25 cellular contexts compared by ENCODE assay signal in the genomic region with DNA sequence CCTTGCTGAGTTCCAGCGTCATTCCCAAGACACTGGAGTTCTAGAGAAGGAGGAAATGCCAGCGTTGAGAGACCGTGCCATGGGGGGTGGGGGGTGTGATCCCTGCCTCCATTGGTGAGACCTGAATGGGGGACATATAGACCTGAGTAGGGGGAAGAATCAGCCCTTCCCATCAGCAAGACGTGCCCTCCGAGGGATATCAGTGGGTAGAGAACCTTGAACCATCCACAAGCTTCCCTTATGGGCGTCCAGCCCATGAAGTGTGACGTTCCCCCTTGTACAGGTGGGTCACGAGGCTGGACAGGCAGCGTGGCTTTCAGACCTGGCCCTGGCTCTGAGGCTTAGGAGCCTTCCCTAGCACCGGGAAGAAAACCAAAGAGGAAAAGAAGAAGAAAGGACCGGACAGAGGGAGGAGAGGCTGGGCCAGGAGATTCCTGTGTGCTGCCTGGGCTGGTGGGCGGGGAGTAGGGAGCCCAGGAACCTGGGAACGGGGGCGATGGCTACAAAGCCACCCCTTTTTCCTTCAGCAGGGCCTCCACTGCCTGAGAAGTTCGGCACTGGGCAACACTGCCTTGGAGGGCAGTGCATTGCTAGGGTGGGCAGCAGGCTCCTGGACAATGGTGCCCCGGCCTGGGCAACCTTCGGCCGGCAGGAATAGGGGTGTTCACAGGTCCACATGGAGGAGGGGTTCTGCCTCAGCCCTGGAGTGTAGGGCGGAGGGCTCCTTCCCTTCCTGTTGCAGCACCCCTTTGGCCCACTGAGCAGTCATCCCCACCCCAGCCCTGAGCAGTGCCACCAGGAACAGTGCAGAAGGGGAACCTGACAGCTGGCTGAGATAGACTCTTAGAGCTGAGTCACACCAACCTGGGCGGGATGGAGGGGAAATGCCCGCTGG. TPM values are rescaled to one million over a fixed set of nuclear protein-coding genes. Genes with fewer than 3 reads are reported as not detected.
DNase-seq lines count a peak whose midpoint lies in the region; ATAC-seq, FAIRE-seq and TF ChIP-seq lines count a peak whose summit lies in the region.
"Had no signal": no experiment of that assay in that cellular context is flagged by ENCODE, and none has a peak within 500 bp of the region (broad histone marks: within the 10 kb centered on the region; RNA-seq: fewer than 3 reads in every experiment).

No MANE protein-coding gene starts in this region.

- no peak for DNase-seq in A549 (ENCODE audit: low read depth in 1 of 2, low spot score in 1 of 2)
- peak; percentile 40 for DNase-seq in H7
- DNase-seq in coronary artery (ENCODE audit: low spot score) = peak; percentile 56
- peak; percentile 40 for DNase-seq in osteocyte (ENCODE audit: extremely low spot score, unreplicated experiment)
- DNase-seq in medulla oblongata (ENCODE audit: extremely low spot score) = no peak
- no peak for DNase-seq in putamen (ENCODE audit: low spot score)
- DNase-seq: activated CD4-positive, alpha-beta T cell treated with anti-CD3 and anti-CD28 coated beads for 36 hours; activated naive CD4-positive, alpha-beta T cell treated with Interleukin-2 at 50 U/mL for 16 hours; activated T-cell treated with anti-CD3 and anti-CD28 coated beads, Interleukin-2, amount 50 U/mL, for 48 hours; amygdala; C1 segment of cervical spinal cord; effector CD8-positive, alpha-beta T cell; kidney; mucosa of descending colon; NCI-H146; NCI-H526 treated with DMSO at 0.1 percent for 48 hours; SHP77; stimulated activated naive CD8-positive, alpha-beta T cell treated with anti-CD3 and anti-CD28 coated beads, Interleukin-15, Interleukin-2, amounts not matched to agents 100 U/mL and 50 U/mL, for 24 hours had no signal

- no peaks in the 10 kb centered on the region for H3K9me3 ChIP-seq in A549
- H3K9me3 ChIP-seq: breast epithelium, mucosa of descending colon, prostate gland had no signal

- TF ChIP-seq EP300 in A549 (IDR thresholded peaks at IDR 0.05) = no peak

- H3K27me3 Mint-ChIP-seq in osteocyte (ENCODE audit: unreplicated experiment) = peaks cover 8% of the 10 kb centered on the region
- peaks cover 18% of the 10 kb centered on the region for H3K27me3 Mint-ChIP-seq in activated T-helper 17 cell treated with anti-CD3 and anti-CD28 coated beads, Interleukin-2, amount 50 U/mL, for 72 hours

- no peak overlapping the region for H3K27ac Mint-ChIP-seq in osteocyte (ENCODE audit: unreplicated experiment)
- no peak overlapping the region for H3K27ac Mint-ChIP-seq in activated T-helper 17 cell treated with anti-CD3 and anti-CD28 coated beads, Interleukin-2, amount 50 U/mL, for 72 hours
- H3K27ac Mint-ChIP-seq: activated CD4-positive, alpha-beta T cell treated with anti-CD3 and anti-CD28 coated beads for 36 hours; nephron; T-helper 2 cell treated with Interferon-gamma antibody and Interleukin-4, amounts not matched to agents 5 μg/mL and 100 μg/mL, for 36 hours had no signal

- H3K9me3 Mint-ChIP-seq in osteocyte (ENCODE audit: unreplicated experiment) = no peaks in the 10 kb centered on the region
- no peaks in the 10 kb centered on the region for H3K9me3 Mint-ChIP-seq in activated T-helper 17 cell treated with anti-CD3 and anti-CD28 coated beads, Interleukin-2, amount 50 U/mL, for 72 hours
- H3K9me3 Mint-ChIP-seq: nephron; T-helper 2 cell treated with Interferon-gamma antibody and Interleukin-4, amounts not matched to agents 5 μg/mL and 100 μg/mL, for 36 hours had no signal

- no peaks in the 10 kb centered on the region for H3K36me3 ChIP-seq in H7 (replicated peaks; ENCODE audit: control insufficient read depth, insufficient read depth, low read length)
- H3K36me3 ChIP-seq: breast epithelium, prostate gland had no signal

- POLR2A ChIA-PET in A549 (lab: Yijun Ruan, JAX) = no interaction called here

- no peaks in the 10 kb centered on the region for H3K4me1 ChIP-seq in A549
- H3K4me1 ChIP-seq: breast epithelium, prostate gland had no signal

- no peak overlapping the region for H3K4me2 ChIP-seq in A549

- CTCF ChIA-PET in A549 (lab: Yijun Ruan, JAX) = interaction anchor here (0.6 to 2.0 kb wide), 6 partner anchors 9 to 127 kb away, joined by 3 to 10 read pairs (median 3); no protein-coding TSS in a partner anchor

- no peaks in the 10 kb centered on the region for H3K36me3 Mint-ChIP-seq in osteocyte (ENCODE audit: unreplicated experiment)
- no peaks in the 10 kb centered on the region for H3K36me3 Mint-ChIP-seq in activated T-helper 17 cell treated with anti-CD3 and anti-CD28 coated beads, Interleukin-2, amount 50 U/mL, for 72 hours (ENCODE audit: low read depth)

- no peak for FAIRE-seq in A549 (lab: Jason Lieb, UNC)
- FAIRE-seq: kidney had no signal

- no peak for TF ChIP-seq CTCF in A549 (IDR thresholded peaks at IDR 0.05)
- TF ChIP-seq CTCF in coronary artery (IDR thresholded peaks at IDR 0.05) = no peak
- TF ChIP-seq CTCF in osteocyte (IDR thresholded peaks at IDR 0.05) = no peak

- no peak for TF ChIP-seq POLR2A in A549 (IDR thresholded peaks at IDR 0.05; ENCODE audit: low read length)

- peak; percentile 7 to 20; a peak in 2 of 6 replicates for ATAC-seq in A549
- ATAC-seq in HG03439 (IDR thresholded peaks at IDR 0.05; ENCODE audit: unreplicated experiment) = no peak
- no peak for ATAC-seq in activated T-helper 17 cell treated with anti-CD3 and anti-CD28 coated beads, Interleukin-2, amount 50 U/mL, for 72 hours (replicated peaks)
- ATAC-seq: activated CD4-positive, alpha-beta T cell treated with anti-CD3 and anti-CD28 coated beads for 36 hours; mucosa of descending colon; stimulated activated naive CD8-positive, alpha-beta T cell treated with anti-CD3 and anti-CD28 coated beads, Interleukin-15, Interleukin-2, amounts not matched to agents 100 U/mL and 50 U/mL, for 24 hours had no signal

- no peak overlapping the region for H3K4me3 Mint-ChIP-seq in osteocyte (ENCODE audit: unreplicated experiment)
- no peak overlapping the region for H3K4me3 Mint-ChIP-seq in activated T-helper 17 cell treated with anti-CD3 and anti-CD28 coated beads, Interleukin-2, amount 50 U/mL, for 72 hours
- H3K4me3 Mint-ChIP-seq: activated CD4-positive, alpha-beta T cell treated with anti-CD3 and anti-CD28 coated beads for 36 hours; nephron; T-helper 2 cell treated with Interferon-gamma antibody and Interleukin-4, amounts not matched to agents 5 μg/mL and 100 μg/mL, for 36 hours had no signal

- H3K27ac ChIP-seq in A549 (no peak overlapping the region), coronary artery (no peak overlapping the region)
- H3K27ac ChIP-seq: breast epithelium, HL-60, prostate gland had no signal

- no peaks in the 10 kb centered on the region; the same call in 1 of the 2 replicates for H3K27me3 ChIP-seq in H7 (ENCODE audit: control insufficient read depth, insufficient read depth, low read length)

- H3K4me3 ChIP-seq in A549 (no peak overlapping the region), H7 (ENCODE audit: insufficient read depth, low read depth, low read length) (no peak overlapping the region), coronary artery (no peak overlapping the region)
- H3K4me3 ChIP-seq: breast epithelium, mucosa of descending colon, prostate gland had no signal

- WGBS in A549 (ENCODE audit: missing lambda C conversion rate) = 34% methylated on average over 20 of the region's 21 CpGs

- H3K4me1 Mint-ChIP-seq in osteocyte (ENCODE audit: unreplicated experiment) = no peaks in the 10 kb centered on the region
- no peaks in the 10 kb centered on the region for H3K4me1 Mint-ChIP-seq in activated T-helper 17 cell treated with anti-CD3 and anti-CD28 coated beads, Interleukin-2, amount 50 U/mL, for 72 hours
- H3K4me1 Mint-ChIP-seq: activated CD4-positive, alpha-beta T cell treated with anti-CD3 and anti-CD28 coated beads for 36 hours had no signal

- TF ChIP-seq RAD21 in A549 (conservative IDR thresholded peaks at IDR 0.05 in 1 of 2, IDR thresholded peaks at IDR 0.05 in 1 of 2) = no peak

TF ChIP-seq in A549, 52 proteins besides CTCF, POLR2A, EP300 and RAD21 (continues in another document):
- TF ChIP-seq, protein P1, sequence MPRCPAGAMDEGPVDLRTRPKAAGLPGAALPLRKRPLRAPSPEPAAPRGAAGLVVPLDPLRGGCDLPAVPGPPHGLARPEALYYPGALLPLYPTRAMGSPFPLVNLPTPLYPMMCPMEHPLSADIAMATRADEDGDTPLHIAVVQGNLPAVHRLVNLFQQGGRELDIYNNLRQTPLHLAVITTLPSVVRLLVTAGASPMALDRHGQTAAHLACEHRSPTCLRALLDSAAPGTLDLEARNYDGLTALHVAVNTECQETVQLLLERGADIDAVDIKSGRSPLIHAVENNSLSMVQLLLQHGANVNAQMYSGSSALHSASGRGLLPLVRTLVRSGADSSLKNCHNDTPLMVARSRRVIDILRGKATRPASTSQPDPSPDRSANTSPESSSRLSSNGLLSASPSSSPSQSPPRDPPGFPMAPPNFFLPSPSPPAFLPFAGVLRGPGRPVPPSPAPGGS (IDR thresholded peaks at IDR 0.05) = no peak
- TF ChIP-seq ZFP36 (IDR thresholded peaks at IDR 0.05; ENCODE audit: borderline replicate concordance, partially characterized antibody) (no peak), TP53 (CRISPR knock-in tag; IDR thresholded peaks at IDR 0.05) (no peak), EHMT2 (IDR thresholded peaks at IDR 0.05; ENCODE audit: low read depth) (no peak), JUNB (IDR thresholded peaks at IDR 0.05) (no peak), GATA3 (IDR thresholded peaks at IDR 0.05; ENCODE audit: borderline replicate concordance) (no peak), RCOR1 (IDR thresholded peaks at IDR 0.05; ENCODE audit: low read depth, low read length) (no peak), RARB (CRISPR knock-in tag; IDR thresholded peaks at IDR 0.05) (no peak), NFE2L2 (conservative IDR thresholded peaks at IDR 0.05; ENCODE audit: low read length) (no peak), HEYL (CRISPR knock-in tag; IDR thresholded peaks at IDR 0.05) (no peak), PHF8 (IDR thresholded peaks at IDR 0.05; ENCODE audit: borderline replicate concordance, low read depth) (no peak), KDM5A (IDR thresholded peaks at IDR 0.05) (no peak), FOSL2 (IDR thresholded peaks at IDR 0.05) (no peak), FOSL2 (CRISPR knock-in tag; IDR thresholded peaks at IDR 0.05) (no peak), KDM1A (IDR thresholded peaks at IDR 0.05; ENCODE audit: low read depth) (no peak), MAZ (IDR thresholded peaks at IDR 0.05; ENCODE audit: borderline replicate concordance, low read depth, low read length) (no peak)

RNA-seq across cellular contexts. Expression of a gene that starts 7.2 kb away (rescaled TPM):
- polyA plus RNA-seq in A549 (2011; rRNA removed) (1.9 and 3.5 TPM in 2 replicates), A549 (2017; fragmentation: RNase III; extraction: RNeasy Plus Mini Kit Qiagen cat#74134 plus additional on column Dnase treatment) (1.2 to 1.9 TPM (median 1.3 TPM) in 3 replicates)
- 1.4 TPM in 2 replicates for polyA plus RNA-seq in A549 (2012; cell fraction: cytosol; rRNA removed)
- polyA plus RNA-seq in A549 (2012; cell fraction: nucleus; rRNA removed) = 1.2 and 1.3 TPM in 2 replicates
- polyA minus RNA-seq in A549 (2011; rRNA and poly(A)+ RNA removed) = 3.2 and 4.1 TPM in 2 replicates
- total RNA-seq in H7 (2014; rRNA removed; shearing (Covaris generic)) = 21.9 and 31.5 TPM in 2 replicates
- 0.99 and 1.0 TPM in 2 replicates for total RNA-seq in osteocyte
- total RNA-seq in activated T-helper 17 cell treated with anti-CD3 and anti-CD28 coated beads, Interleukin-2, amount 50 U/mL, for 72 hours = 10 to 100 TPM; 19.7 to 21.7 TPM

Comparison
In these comparisons a context has a peak if more than half of its experiments do, and no peak if none do; other contexts are left out.
1. ATAC-seq: peak in A549 (2 of 2); none in HG03439 (single experiment) and activated T-helper 17 cell treated with anti-CD3 and anti-CD28 coated beads, Interleukin-2, amount 50 U/mL, for 72 hours (single experiment).
2. DNase-seq: peak in H7 (single experiment), coronary artery (single experiment) and osteocyte (single experiment); none in A549 (0 of 2), medulla oblongata (single experiment) and putamen (single experiment).
3. RNA of a gene that starts 7.2 kb away (total RNA-seq): 21.9 to 31.5 TPM in H7 and 19.7 to 21.7 TPM in activated T-helper 17 cell treated with anti-CD3 and anti-CD28 coated beads, Interleukin-2, amount 50 U/mL, for 72 hours; 0.99 to 1.0 TPM in osteocyte; every median in the first group is over 10 times any median in the second.